ENCODE assay signal across 11 cellular contexts in the genomic region with DNA sequence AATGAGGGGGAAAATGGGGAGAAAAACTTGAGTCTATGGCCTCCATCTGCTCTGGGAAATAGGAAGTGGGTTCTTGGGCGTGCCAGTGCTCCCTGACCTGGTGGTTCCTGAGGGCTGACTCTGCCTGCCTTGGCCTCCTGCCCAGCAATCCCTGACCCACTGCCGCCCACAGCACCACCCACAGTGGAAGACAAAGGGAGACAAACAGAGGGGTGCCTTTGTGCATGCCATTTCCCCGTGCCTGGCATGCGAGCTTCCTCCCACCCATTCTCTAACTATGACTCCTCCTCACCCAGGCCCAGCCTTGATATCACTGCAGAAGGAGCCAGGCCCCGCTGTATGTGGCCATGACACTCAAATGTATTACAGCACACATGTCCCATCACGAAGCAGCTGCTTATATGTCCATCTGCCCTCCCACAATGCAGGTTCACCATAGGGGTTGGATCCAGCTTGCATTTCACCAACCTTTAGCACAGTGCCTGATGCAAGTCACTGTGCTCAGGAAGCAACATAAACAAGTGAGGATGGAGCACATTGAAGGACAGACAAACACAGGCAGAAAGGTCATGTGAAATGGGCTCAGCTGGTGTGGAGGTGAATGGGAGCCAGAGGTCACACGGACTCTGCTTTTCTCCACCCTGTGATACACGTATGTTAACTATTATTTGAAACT.
A peak's percentile ranks its signal among the peaks of the same experiment; 100 is the strongest.
DNase-seq lines count a peak whose midpoint lies in the region; ATAC-seq, FAIRE-seq and TF ChIP-seq lines count a peak whose summit lies in the region.
"Had no signal": no experiment of that assay in that cellular context is flagged by ENCODE, and none has a peak within 500 bp of the region (broad histone marks: within the 10 kb centered on the region; RNA-seq: fewer than 3 reads in every experiment).

No MANE protein-coding gene starts in this region.

- 0 out of 2 replicates have a peak overlapping the region, but pooled peaks have one; percentile 4 for H2AFZ ChIP-seq in PC-3 (ENCODE audit: low read length)

- peaks cover 46% of the 10 kb centered on the region for H3K4me1 Mint-ChIP-seq in dendritic cell treated with granulocyte-macrophage colony-stimulating factor and Interleukin-4, amounts not matched to agents 40 ng/mL and 50 ng/mL, for 4 days (ENCODE audit: low read depth)
- H3K4me1 Mint-ChIP-seq: nephron had no signal

- TF ChIP-seq CTCF in PC-3 (conservative IDR thresholded peaks at IDR 0.05; ENCODE audit: low read depth, low read length): no peak
- TF ChIP-seq CTCF in ascending aorta (IDR thresholded peaks at IDR 0.05): no peak

- FAIRE-seq in frontal cortex (lab: Jason Lieb, UNC): no peak

- no peaks in the 10 kb centered on the region for H3K36me3 Mint-ChIP-seq in dendritic cell treated with granulocyte-macrophage colony-stimulating factor and Interleukin-4, amounts not matched to agents 40 ng/mL and 50 ng/mL, for 4 days (ENCODE audit: low read depth)

- H3K27me3 Mint-ChIP-seq in dendritic cell treated with granulocyte-macrophage colony-stimulating factor and Interleukin-4, amounts not matched to agents 40 ng/mL and 50 ng/mL, for 4 days: no peaks in the 10 kb centered on the region

- peaks cover 30% of the 10 kb centered on the region for H3F3A ChIP-seq in PC-3 (ENCODE audit: low read length, unreplicated experiment)

- no peak overlapping the region for H3K4me3 Mint-ChIP-seq in dendritic cell treated with granulocyte-macrophage colony-stimulating factor and Interleukin-4, amounts not matched to agents 40 ng/mL and 50 ng/mL, for 4 days
- H3K4me3 Mint-ChIP-seq: nephron had no signal

- peak; percentile 58 for ATAC-seq in PC-3
- ATAC-seq in GM19395 (IDR thresholded peaks at IDR 0.05; ENCODE audit: unreplicated experiment): no peak

- H3K9me3 Mint-ChIP-seq in dendritic cell treated with granulocyte-macrophage colony-stimulating factor and Interleukin-4, amounts not matched to agents 40 ng/mL and 50 ng/mL, for 4 days: no peaks in the 10 kb centered on the region
- H3K9me3 Mint-ChIP-seq: nephron had no signal

- POLR2A ChIA-PET in PC-3 (lab: Charles Lee; ENCODE audit: unreplicated experiment): interaction anchor here (0.5 to 0.7 kb wide), 5 partner anchors 47 to 176 kb away, joined by 3 to 4 read pairs (median 3); no protein-coding TSS in a partner anchor

- H3K4me1 ChIP-seq in PC-3 (ENCODE audit: insufficient read depth, low read length) (peaks cover 75% of the 10 kb centered on the region), ascending aorta (peaks cover 0 to 15% of the 10 kb centered on the region in 2 donors)

- peak overlapping the region; percentile 68 for H3K4me2 ChIP-seq in PC-3 (ENCODE audit: low read length)

- peak overlapping the region; percentile 59 for H3K9ac ChIP-seq in PC-3 (ENCODE audit: low read length)

- CTCF ChIA-PET in PC-3 (lab: Charles Lee): interaction anchor here (0.9 to 3.5 kb wide), 6 partner anchors 47 to 204 kb away, joined by 3 to 14 read pairs (median 9); no protein-coding TSS in a partner anchor

- DNase-seq in Daoy (ENCODE audit: low read depth): peak; percentile 97
- peak; percentile 100 for DNase-seq in PC-3
- DNase-seq in myocyte (ENCODE audit: low read depth): peak; percentile 88
- DNase-seq in frontal cortex (ENCODE audit: low spot score in 2 of 2): no peak
- DNase-seq in ascending aorta (ENCODE audit: low spot score in 2 of 2): no peak
- DNase-seq in NCI-H82 treated with DMSO at 0.1 percent for 48 hours (lab: John Stamatoyannopoulos, UW; ENCODE audit: unreplicated experiment): no peak
- DNase-seq: NCI-H1436 treated with DMSO at 0.1 percent for 48 hours had no signal

- no peaks in the 10 kb centered on the region for H4K20me1 ChIP-seq in PC-3 (ENCODE audit: low read length)

- no peaks in the 10 kb centered on the region for H3K9me3 ChIP-seq in PC-3 (ENCODE audit: low read length)
- no peaks in the 10 kb centered on the region for H3K9me3 ChIP-seq in ascending aorta

- H3K27ac Mint-ChIP-seq in dendritic cell treated with granulocyte-macrophage colony-stimulating factor and Interleukin-4, amounts not matched to agents 40 ng/mL and 50 ng/mL, for 4 days: peak overlapping the region; percentile 4
- H3K27ac Mint-ChIP-seq: nephron had no signal

- H3K36me3 ChIP-seq in PC-3 (ENCODE audit: low read depth, low read length) (no peaks in the 10 kb centered on the region), ascending aorta (no peaks in the 10 kb centered on the region)

- no peaks in the 10 kb centered on the region for H3K9me2 ChIP-seq in PC-3 (replicated peaks; ENCODE audit: low read length)

- BruUV-seq in PC-3 (replicated peaks; lab: Mats Ljungman, UMichigan): no TSS peak

- no peaks in the 10 kb centered on the region for H3K27me3 ChIP-seq in PC-3 (ENCODE audit: low read length)
- H3K27me3 ChIP-seq in ascending aorta: no peaks in the 10 kb centered on the region
- H3K27me3 ChIP-seq: dorsolateral prefrontal cortex had no signal

- no peaks in the 10 kb centered on the region for H3K79me2 ChIP-seq in PC-3 (ENCODE audit: low read length)

- intact Hi-C loops in PC-3 (cut with micrococcal nuclease): loop anchor here (5.0 kb wide), 1 partner anchor 216 kb away; no protein-coding TSS in a partner anchor
- intact Hi-C loops in dendritic cell treated with granulocyte-macrophage colony-stimulating factor and Interleukin-4, amounts not matched to agents 40 ng/mL and 50 ng/mL, for 4 days (cut with micrococcal nuclease): no loop called here
- intact Hi-C loops in ascending aorta (cut with DNase I): no loop called here

- H3K27ac ChIP-seq in PC-3 (ENCODE audit: low read length) (peak overlapping the region; percentile 88), ascending aorta (no peak overlapping the region)
- H3K27ac ChIP-seq: dorsolateral prefrontal cortex had no signal

- H3K4me3 ChIP-seq in PC-3 (ENCODE audit: low read length) (peak overlapping the region; percentile 1; the same call in 1 of the 2 replicates), ascending aorta (no peak overlapping the region)
- H3K4me3 ChIP-seq: dorsolateral prefrontal cortex had no signal

Comparison
In these comparisons a context has a peak if more than half of its experiments do, and no peak if none do; other contexts are left out.
1. DNase-seq: peak in Daoy (single experiment), PC-3 (single experiment) and myocyte (single experiment); none in frontal cortex (0 of 2), ascending aorta (0 of 2) and NCI-H82 treated with DMSO at 0.1 percent for 48 hours (single experiment).